Comparison of ENCODE assay signal across 20 cellular contexts in genomic region chr20:24241466-24241865, GRCh38.
"Had no signal": no experiment of that assay in that cellular context is flagged by ENCODE, and none has a peak within 500 bp of the region (broad histone marks: within the 10 kb centered on the region; RNA-seq: fewer than 3 reads in every experiment).

No MANE protein-coding gene starts in this region.

- H3K4me1 ChIP-seq: foreskin keratinocyte, left ventricle myocardium inferior, lower lobe of right lung, spleen, tibial artery, upper lobe of left lung, vagina had no signal

- DNase-seq: effector memory CD8-positive, alpha-beta T cell; foreskin keratinocyte; kidney; left cardiac atrium; left ventricle myocardium inferior; lower lobe of right lung; naive thymus-derived CD4-positive, alpha-beta T cell; nephron progenitor cell; posterior cingulate gyrus; spleen; stimulated activated CD4-positive, alpha-beta T cell treated with anti-CD3 and anti-CD28 coated beads, Interleukin-15, amount 100 ng/mL, for 24 hours; stimulated activated CD4-positive, alpha-beta T cell treated with anti-CD3 and anti-CD28 coated beads, Interleukin-1b, Interleukin-23, amount 100 ng/mL, for 48 hours; stimulated activated CD4-positive, alpha-beta T cell treated with anti-CD3 and anti-CD28 coated beads, Interleukin-4, amount 100 ng/mL, for 24 hours; tibial artery; upper lobe of left lung had no signal

- H3K27ac ChIP-seq: epithelial cell of prostate, foreskin keratinocyte, hepatocyte, left ventricle myocardium inferior, lower lobe of right lung, spleen, tibial artery, upper lobe of left lung, vagina had no signal

- H3K27me3 ChIP-seq: foreskin keratinocyte, hepatocyte, upper lobe of left lung, vagina had no signal

- H3K9me3 ChIP-seq: left ventricle myocardium inferior, lower lobe of right lung, spleen, tibial artery, upper lobe of left lung, vagina had no signal

- H3K4me3 ChIP-seq: hepatocyte, left ventricle myocardium inferior, lower lobe of right lung, spleen, tibial artery, upper lobe of left lung, vagina had no signal

- ATAC-seq: effector memory CD8-positive, alpha-beta T cell; foreskin keratinocyte; left cardiac atrium; lower lobe of right lung; naive thymus-derived CD4-positive, alpha-beta T cell; sciatic nerve; stimulated activated memory B cell treated with anti-CD40 and anti-IgM and Interleukin-4, amounts not matched to agents 10 μg/mL and 1 μg/mL and 100 μg/mL, for 72 hours had no signal

- H3K36me3 ChIP-seq: left ventricle myocardium inferior, lower lobe of right lung, spleen, tibial artery, upper lobe of left lung, vagina had no signal
